ENCODE assay signal across 29 cellular contexts in genomic region chr3:54232618-54233017, GRCh38.
"Had no signal": no experiment of that assay in that cellular context is flagged by ENCODE, and none has a peak within 500 bp of the region (broad histone marks: within the 10 kb centered on the region; RNA-seq: fewer than 3 reads in every experiment).

No MANE protein-coding gene starts in this region.

- H3K79me2 ChIP-seq: parathyroid adenoma had no signal

- H3K27ac Mint-ChIP-seq: immature natural killer cell; mesothelial cell of epicardium; naive thymus-derived CD4-positive, alpha-beta T cell; natural killer cell treated with Interleukin-12 subunit alpha and Interleukin-12 subunit beta and Interleukin-15 and Interleukin-18, amount 100 ng/mL, for 72 hours; stimulated activated naive B cell treated with anti-CD40 and anti-IgM and Interleukin-4, amounts not matched to agents 10 μg/mL and 1 μg/mL and 100 μg/mL, for 72 hours had no signal

- H3K36me3 Mint-ChIP-seq: immature natural killer cell; mesothelial cell of epicardium; naive thymus-derived CD4-positive, alpha-beta T cell; natural killer cell treated with Interleukin-12 subunit alpha and Interleukin-12 subunit beta and Interleukin-15 and Interleukin-18, amount 100 ng/mL, for 72 hours; stimulated activated naive B cell treated with anti-CD40 and anti-IgM and Interleukin-4, amounts not matched to agents 10 μg/mL and 1 μg/mL and 100 μg/mL, for 72 hours had no signal

- H3K4me1 Mint-ChIP-seq: immature natural killer cell; naive thymus-derived CD4-positive, alpha-beta T cell; stimulated activated naive B cell treated with anti-CD40 and anti-IgM and Interleukin-4, amounts not matched to agents 10 μg/mL and 1 μg/mL and 100 μg/mL, for 72 hours had no signal

- H3K36me3 ChIP-seq: heart left ventricle, left ventricle myocardium inferior, neutrophil, right atrium auricular region, stomach, thyroid gland, upper lobe of right lung had no signal

- ATAC-seq: heart left ventricle; naive thymus-derived CD4-positive, alpha-beta T cell; natural killer cell treated with Interleukin-12 subunit alpha and Interleukin-12 subunit beta and Interleukin-15 and Interleukin-18, amount 100 ng/mL, for 72 hours; psoas muscle; sciatic nerve; stimulated activated naive B cell treated with anti-CD40 and anti-IgM and Interleukin-4, amounts not matched to agents 10 μg/mL and 1 μg/mL and 100 μg/mL, for 72 hours; stimulated activated naive CD8-positive, alpha-beta T cell treated with anti-CD3 and anti-CD28 coated beads, Interleukin-15, Interleukin-2, amounts not matched to agents 100 U/mL and 50 U/mL, for 24 hours; upper lobe of right lung had no signal

- H3K27me3 ChIP-seq: heart left ventricle, right atrium auricular region, testis, thyroid gland, upper lobe of right lung had no signal

- H2AFZ ChIP-seq: parathyroid adenoma had no signal

- H3K9me3 Mint-ChIP-seq: stimulated activated naive B cell treated with anti-CD40 and anti-IgM and Interleukin-4, amounts not matched to agents 10 μg/mL and 1 μg/mL and 100 μg/mL, for 72 hours had no signal

- DNase-seq: heart left ventricle; hypothalamus; immature natural killer cell; kidney; left ventricle myocardium inferior; mesendoderm; naive thymus-derived CD4-positive, alpha-beta T cell; occipital lobe; psoas muscle; stimulated activated CD4-positive, alpha-beta T cell treated with anti-CD3 and anti-CD28 coated beads, Interleukin-12 subunit alpha, Interleukin-12 subunit beta, amount 100 ng/mL, for 4 hours; stimulated activated CD4-positive, alpha-beta T cell treated with anti-CD3 and anti-CD28 coated beads, Interleukin-15, amount 100 ng/mL, for 24 hours; stimulated activated CD4-positive, alpha-beta T cell treated with anti-CD3 and anti-CD28 coated beads, Interleukin-2, amount 100 ng/mL, for 24 hours; stimulated activated CD4-positive, alpha-beta T cell treated with anti-CD3 and anti-CD28 coated beads, Interleukin-4, amount 100 ng/mL, for 1 hour; stimulated activated naive B cell treated with anti-CD40 and anti-IgM and Interleukin-4, amounts not matched to agents 10 μg/mL and 1 μg/mL and 100 μg/mL, for 72 hours; stimulated activated naive CD8-positive, alpha-beta T cell treated with anti-CD3 and anti-CD28 coated beads, Interleukin-15, Interleukin-2, amounts not matched to agents 100 U/mL and 50 U/mL, for 24 hours; stomach; testis; thyroid gland; trophoblast cell; upper lobe of right lung had no signal

- H3K4me1 ChIP-seq: heart left ventricle, psoas muscle, right atrium auricular region, stomach, testis, thyroid gland, upper lobe of right lung had no signal

- H3K4me3 ChIP-seq: heart left ventricle, left ventricle myocardium inferior, lung, psoas muscle, right atrium auricular region, skin epidermis, stomach, testis, thyroid gland, upper lobe of right lung had no signal

- H3K27ac ChIP-seq: heart left ventricle, left ventricle myocardium inferior, neutrophil, parathyroid adenoma, psoas muscle, right atrium auricular region, skin epidermis, stomach, testis, thyroid gland, upper lobe of right lung had no signal

- H3K4me3 Mint-ChIP-seq: immature natural killer cell; mesothelial cell of epicardium; naive thymus-derived CD4-positive, alpha-beta T cell; natural killer cell treated with Interleukin-12 subunit alpha and Interleukin-12 subunit beta and Interleukin-15 and Interleukin-18, amount 100 ng/mL, for 72 hours; neural crest cell; stimulated activated naive B cell treated with anti-CD40 and anti-IgM and Interleukin-4, amounts not matched to agents 10 μg/mL and 1 μg/mL and 100 μg/mL, for 72 hours had no signal

- H3K9me3 ChIP-seq: left ventricle myocardium inferior, neutrophil, psoas muscle, right atrium auricular region, stomach, testis, thyroid gland, upper lobe of right lung had no signal

- H3K9ac ChIP-seq: parathyroid adenoma had no signal
